18 cellular contexts compared by ENCODE assay signal in the genomic region with DNA sequence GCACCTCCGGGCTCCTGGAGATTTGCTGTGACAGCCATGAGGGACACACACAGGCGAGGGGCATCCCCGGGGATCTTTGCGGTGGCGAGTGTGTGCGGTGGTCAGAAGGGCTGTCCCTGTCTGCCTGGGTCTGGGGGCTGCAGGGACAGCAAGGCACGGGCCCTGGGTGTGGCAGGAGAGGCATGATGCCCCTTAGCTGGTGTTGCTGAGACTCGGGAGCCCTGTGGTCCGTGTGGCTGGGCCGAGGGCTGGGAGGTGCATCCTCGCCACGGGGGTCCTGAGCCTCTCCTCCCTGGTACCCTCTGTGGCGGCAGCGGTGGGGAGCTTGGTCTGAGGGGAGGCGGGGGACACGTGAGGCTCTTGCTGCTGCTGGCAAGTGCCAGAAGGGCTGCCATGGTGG. TPM values are rescaled to one million over a fixed set of nuclear protein-coding genes. Genes with fewer than 3 reads are reported as not detected.
A peak's percentile ranks its signal among the peaks of the same experiment; 100 is the strongest.
DNase-seq lines count a peak whose midpoint lies in the region; ATAC-seq and TF ChIP-seq lines count a peak whose summit lies in the region.
"Had no signal": no experiment of that assay in that cellular context is flagged by ENCODE, and none has a peak within 500 bp of the region (broad histone marks: within the 10 kb centered on the region; RNA-seq: fewer than 3 reads in every experiment).

No MANE protein-coding gene starts in this region.

- DNase-seq in activated naive CD4-positive, alpha-beta T cell treated with anti-CD3 and anti-CD28 coated beads, Interleukin-2, amount 50 U/mL, for 72 hours (ENCODE audit: low spot score in 2 of 2), result no peak
- no peak for DNase-seq in activated naive CD4-positive, alpha-beta T cell (lab: John Stamatoyannopoulos, UW)
- DNase-seq in nephron progenitor cell (no peak), DMS79 (lab: John Stamatoyannopoulos, UW) (no peak), osteocyte (ENCODE audit: extremely low spot score, unreplicated experiment) (no peak), CD1c-positive myeloid dendritic cell (ENCODE audit: extremely low spot score) (no peak)
- DNase-seq in stimulated activated naive B cell treated with anti-CD40 and anti-IgM and Interleukin-4, amounts not matched to agents 10 μg/mL and 1 μg/mL and 100 μg/mL, for 72 hours, result no peak
- DNase-seq: 8988T; ACHN; Calu3; CD4-positive, alpha-beta T cell; DMS153; DND-41; GDM1; H7; KBM-7 had no signal

- H3K4me1 Mint-ChIP-seq in nephron progenitor cell (peaks cover 15% of the 10 kb centered on the region), osteocyte (ENCODE audit: unreplicated experiment) (peaks cover 7% of the 10 kb centered on the region)
- H3K4me1 Mint-ChIP-seq in stimulated activated naive B cell treated with anti-CD40 and anti-IgM and Interleukin-4, amounts not matched to agents 10 μg/mL and 1 μg/mL and 100 μg/mL, for 72 hours, result peaks cover 7 to 23% of the 10 kb centered on the region in 2 donors

- no peaks in the 10 kb centered on the region for H3K9me3 Mint-ChIP-seq in activated naive CD4-positive, alpha-beta T cell treated with anti-CD3 and anti-CD28 coated beads, Interleukin-2, amount 50 U/mL, for 72 hours
- H3K9me3 Mint-ChIP-seq in nephron progenitor cell, result peaks cover 4% of the 10 kb centered on the region
- no peaks in the 10 kb centered on the region for H3K9me3 Mint-ChIP-seq in stimulated activated naive B cell treated with anti-CD40 and anti-IgM and Interleukin-4, amounts not matched to agents 10 μg/mL and 1 μg/mL and 100 μg/mL, for 72 hours
- no peaks in the 10 kb centered on the region for H3K9me3 Mint-ChIP-seq in osteocyte (ENCODE audit: unreplicated experiment)
- H3K9me3 Mint-ChIP-seq: CD4-positive, alpha-beta T cell had no signal

- H3K4me3 Mint-ChIP-seq in nephron progenitor cell (no peak overlapping the region), osteocyte (ENCODE audit: unreplicated experiment) (no peak overlapping the region)
- no peak overlapping the region for H3K4me3 Mint-ChIP-seq in stimulated activated naive B cell treated with anti-CD40 and anti-IgM and Interleukin-4, amounts not matched to agents 10 μg/mL and 1 μg/mL and 100 μg/mL, for 72 hours
- H3K4me3 Mint-ChIP-seq: CD4-positive, alpha-beta T cell; GM23338 had no signal

- no peak for ATAC-seq in activated naive CD4-positive, alpha-beta T cell treated with anti-CD3 and anti-CD28 coated beads, Interleukin-2, amount 50 U/mL, for 72 hours
- ATAC-seq in stimulated activated naive B cell treated with anti-CD40 and anti-IgM and Interleukin-4, amounts not matched to agents 10 μg/mL and 1 μg/mL and 100 μg/mL, for 72 hours (replicated peaks), result no peak

- H3K27me3 Mint-ChIP-seq in nephron progenitor cell (ENCODE audit: low read depth, poor library complexity), result peaks cover 15% of the 10 kb centered on the region
- peaks cover 8 to 10% of the 10 kb centered on the region in 2 donors for H3K27me3 Mint-ChIP-seq in stimulated activated naive B cell treated with anti-CD40 and anti-IgM and Interleukin-4, amounts not matched to agents 10 μg/mL and 1 μg/mL and 100 μg/mL, for 72 hours
- peaks cover 2% of the 10 kb centered on the region for H3K27me3 Mint-ChIP-seq in osteocyte (ENCODE audit: unreplicated experiment)

- H3K36me3 Mint-ChIP-seq in activated naive CD4-positive, alpha-beta T cell treated with anti-CD3 and anti-CD28 coated beads, Interleukin-2, amount 50 U/mL, for 72 hours, result peaks cover 0 to 5% of the 10 kb centered on the region in 2 donors
- peaks cover 10% of the 10 kb centered on the region for H3K36me3 Mint-ChIP-seq in nephron progenitor cell (ENCODE audit: low read depth)
- H3K36me3 Mint-ChIP-seq in stimulated activated naive B cell treated with anti-CD40 and anti-IgM and Interleukin-4, amounts not matched to agents 10 μg/mL and 1 μg/mL and 100 μg/mL, for 72 hours, result peaks cover 15 to 34% of the 10 kb centered on the region in 2 donors
- H3K36me3 Mint-ChIP-seq in osteocyte (ENCODE audit: unreplicated experiment), result peaks cover 4% of the 10 kb centered on the region

- TF ChIP-seq CTCF in nephron progenitor cell (IDR thresholded peaks at IDR 0.05) (no peak), osteocyte (IDR thresholded peaks at IDR 0.05) (no peak)

- H3K27ac Mint-ChIP-seq in activated naive CD4-positive, alpha-beta T cell treated with anti-CD3 and anti-CD28 coated beads, Interleukin-2, amount 50 U/mL, for 72 hours, result peak overlapping the region; percentile 7 to 14
- H3K27ac Mint-ChIP-seq in nephron progenitor cell, result peak overlapping the region; percentile 97
- peak overlapping the region; percentile 37 for H3K27ac Mint-ChIP-seq in stimulated activated naive B cell treated with anti-CD40 and anti-IgM and Interleukin-4, amounts not matched to agents 10 μg/mL and 1 μg/mL and 100 μg/mL, for 72 hours
- no peak overlapping the region for H3K27ac Mint-ChIP-seq in osteocyte (ENCODE audit: unreplicated experiment)
- H3K27ac Mint-ChIP-seq: CD4-positive, alpha-beta T cell; GM23338 had no signal

TF ChIP-seq in PFSK-1, 5 proteins besides CTCF, POLR2A, EP300 and RAD21:
- TF ChIP-seq POLR2AphosphoS5 (IDR thresholded peaks at IDR 0.05; ENCODE audit: low read depth, low read length), result 0 out of 2 replicates have a peak, but pooled peaks have one; percentile 7
- TF ChIP-seq FOXP2 (optimal IDR thresholded peaks at IDR 0.05; ENCODE audit: borderline replicate concordance, extremely low read depth, extremely low read length, insufficient read depth), result no peak
TF ChIP-seq in PFSK-1: peak in this region for 1.

RNA-seq across cellular contexts. Expression of gene MEX3D, which starts 6.6 kb away (rescaled TPM):
- 1 to 10 TPM; 3.0 to 7.0 TPM for total RNA-seq in activated naive CD4-positive, alpha-beta T cell treated with anti-CD3 and anti-CD28 coated beads, Interleukin-2, amount 50 U/mL, for 72 hours
- polyA plus RNA-seq in PFSK-1 (2012; ENCODE audit: insufficient read length, low read depth), result 27.3 TPM
- total RNA-seq in osteocyte, result 65.5 and 67.5 TPM in 2 replicates

RNA-seq across cellular contexts. Expression of gene MBD3, which starts 17.9 kb away (rescaled TPM):
- 100 to 1,000 TPM in 1 of 2 donors, 10 to 100 TPM in 1; 50.8 to 103 TPM for total RNA-seq in activated naive CD4-positive, alpha-beta T cell treated with anti-CD3 and anti-CD28 coated beads, Interleukin-2, amount 50 U/mL, for 72 hours
- 121 TPM for polyA plus RNA-seq in PFSK-1 (2012; ENCODE audit: insufficient read length, low read depth)
- 96.3 and 101 TPM in 2 replicates for total RNA-seq in osteocyte

RNA-seq across cellular contexts. Expression of gene UQCR11, which starts 30.5 kb away (rescaled TPM):
- 100 to 1,000 TPM; 163 to 193 TPM for total RNA-seq in activated naive CD4-positive, alpha-beta T cell treated with anti-CD3 and anti-CD28 coated beads, Interleukin-2, amount 50 U/mL, for 72 hours
- polyA plus RNA-seq in PFSK-1 (2012; ENCODE audit: insufficient read length, low read depth), result 399 TPM
- total RNA-seq in osteocyte, result 203 and 206 TPM in 2 replicates

RNA-seq across cellular contexts. Expression of gene PLK5, which starts 50.9 kb away (rescaled TPM):
- not detected for total RNA-seq in activated naive CD4-positive, alpha-beta T cell treated with anti-CD3 and anti-CD28 coated beads, Interleukin-2, amount 50 U/mL, for 72 hours
- not detected for polyA plus RNA-seq in PFSK-1 (2012; ENCODE audit: insufficient read length, low read depth)
- 0.54 TPM in 1 of 2 replicates, not detected in the other for total RNA-seq in osteocyte
- total RNA-seq: Calu3 had no signal
